28 cellular contexts compared by ENCODE assay signal in the genomic region with DNA sequence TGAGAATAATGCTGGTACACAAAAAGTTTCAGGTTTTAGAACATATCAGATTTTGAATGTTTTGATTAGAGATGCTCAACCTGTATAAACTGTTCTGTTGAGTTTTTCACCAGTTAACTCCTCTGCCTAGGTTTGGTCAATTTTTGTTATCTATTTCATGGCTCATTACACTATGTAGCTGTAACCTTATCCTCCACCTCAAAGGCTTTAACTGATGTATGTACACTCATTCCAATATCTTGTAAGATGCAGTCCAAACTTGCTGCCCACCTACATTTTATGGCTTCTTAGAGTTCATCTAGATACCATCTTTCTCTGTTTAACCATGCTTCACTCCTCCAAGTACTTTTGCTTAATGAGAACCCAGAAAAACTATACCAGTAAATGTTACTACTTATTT.
DNase-seq lines count a peak whose midpoint lies in the region; ATAC-seq and TF ChIP-seq lines count a peak whose summit lies in the region.
"Had no signal": no experiment of that assay in that cellular context is flagged by ENCODE, and none has a peak within 500 bp of the region (broad histone marks: within the 10 kb centered on the region; RNA-seq: fewer than 3 reads in every experiment).

No MANE protein-coding gene starts in this region.

- H3K9me3 Mint-ChIP-seq in endothelial cell (ENCODE audit: unreplicated experiment): no peaks in the 10 kb centered on the region
- H3K9me3 Mint-ChIP-seq in GM23338: no peaks in the 10 kb centered on the region
- H3K9me3 Mint-ChIP-seq: naive B cell; T-helper 2 cell treated with Interferon-gamma antibody and Interleukin-4, amounts not matched to agents 5 μg/mL and 100 μg/mL, for 36 hours had no signal

- no peak overlapping the region for H4K5ac ChIP-seq in mesendoderm (ENCODE audit: low read length)

- H3K9ac ChIP-seq in mesendoderm (ENCODE audit: low read length): no peak overlapping the region

- no peak overlapping the region for H2AFZ ChIP-seq in GM23338

- H3K4me2 ChIP-seq in mesendoderm (ENCODE audit: low read length) (no peak overlapping the region), GM23338 (no peak overlapping the region)

- POLR2A ChIA-PET in HEK293 (lab: Yijun Ruan, JAX): interaction anchor here (1.0 kb wide), 1 partner anchor 46 kb away, joined by 4 read pairs; no protein-coding TSS in a partner anchor

- CTCF ChIA-PET in HEK293 (lab: Yijun Ruan, JAX): interaction anchor here (0.6 to 1.4 kb wide), 2 partner anchors 81 to 126 kb away, joined by 3 to 10 read pairs; no protein-coding TSS in a partner anchor

- no peaks in the 10 kb centered on the region for H3K27me3 ChIP-seq in RWPE2 (ENCODE audit: insufficient read depth, poor library complexity, severe bottlenecking)
- H3K27me3 ChIP-seq in sigmoid colon: no peaks in the 10 kb centered on the region
- no peaks in the 10 kb centered on the region for H3K27me3 ChIP-seq in mesendoderm (ENCODE audit: insufficient read depth, low read length, poor library complexity)
- no peaks in the 10 kb centered on the region for H3K27me3 ChIP-seq in GM23338 (ENCODE audit: insufficient read depth)
- H3K27me3 ChIP-seq: esophagus squamous epithelium, ovary, spleen, upper lobe of right lung had no signal

- H3K4me1 ChIP-seq in HEK293 (ENCODE audit: control insufficient read depth, insufficient read depth, low read length) (peaks cover 44% of the 10 kb centered on the region), RWPE2 (ENCODE audit: insufficient read depth, poor library complexity, severe bottlenecking) (peaks cover 2% of the 10 kb centered on the region), sigmoid colon (peaks cover 0 to 18% (median 12%) of the 10 kb centered on the region in 4 donors), mesendoderm (ENCODE audit: control insufficient read depth, low read depth, low read length) (no peaks in the 10 kb centered on the region), GM23338 (ENCODE audit: insufficient read depth) (peaks cover 6% of the 10 kb centered on the region; the same call in 1 of the 2 replicates)
- H3K4me1 ChIP-seq: Caco-2, esophagus squamous epithelium had no signal

- no peak for TF ChIP-seq POLR2A in sigmoid colon (IDR thresholded peaks at IDR 0.05)

- DNase-seq in RWPE2 (ENCODE audit: low spot score): no peak
- no peak for DNase-seq in endothelial cell (ENCODE audit: low spot score)
- no peak for DNase-seq in sigmoid colon
- no peak for DNase-seq in mesendoderm
- DNase-seq in left cardiac atrium: no peak
- no peak for DNase-seq in GM23338 (ENCODE audit: low spot score)
- DNase-seq: activated CD4-positive, alpha-beta T cell treated with anti-CD3 and anti-CD28 coated beads for 48 hours; activated CD8-positive, alpha-beta memory T cell treated with anti-CD3 and anti-CD28 coated beads for 24 hours; activated effector memory CD4-positive, alpha-beta T cell treated with Interleukin-2 at 50 U/mL for 16 hours; aorta; Caco-2; caudate nucleus; DND-41; esophagus squamous epithelium; KG1; naive B cell; NCI-H1417; NCI-H2081; NCI-H345; NCI-H748 treated with DMSO at 0.1 percent for 48 hours; ovary; spleen; substantia nigra; upper lobe of right lung had no signal

- H3K23ac ChIP-seq in mesendoderm (ENCODE audit: low read length): no peak overlapping the region

- intact Hi-C loops in sigmoid colon (cut with DNase I): no loop called here
- intact Hi-C loops in left cardiac atrium (cut with DNase I): no loop called here

- H3K4me1 Mint-ChIP-seq in endothelial cell (ENCODE audit: unreplicated experiment) (peaks cover 8% of the 10 kb centered on the region), GM23338 (peaks cover 9% of the 10 kb centered on the region; the same call in 2 of the 3 replicates)

- no peak overlapping the region for H3K4ac ChIP-seq in mesendoderm (ENCODE audit: low read depth, low read length)

- H3K27ac Mint-ChIP-seq in endothelial cell (ENCODE audit: unreplicated experiment) (peak overlapping the region; percentile 90), GM23338 (no peak overlapping the region)
- H3K27ac Mint-ChIP-seq: activated naive CD8-positive, alpha-beta T cell; T-helper 2 cell treated with Interferon-gamma antibody and Interleukin-4, amounts not matched to agents 5 μg/mL and 100 μg/mL, for 36 hours had no signal

- no peak overlapping the region for H3K18ac ChIP-seq in mesendoderm (ENCODE audit: low read length)

- peaks cover 4% of the 10 kb centered on the region for H3K79me1 ChIP-seq in mesendoderm (ENCODE audit: low read length)

- H4K8ac ChIP-seq in mesendoderm (ENCODE audit: low read depth, low read length): no peak overlapping the region

- H3F3A ChIP-seq in GM23338 (replicated peaks; ENCODE audit: low read depth): no peaks in the 10 kb centered on the region

- H2BK5ac ChIP-seq in mesendoderm (ENCODE audit: low read length): no peak overlapping the region

- H4K20me1 ChIP-seq in GM23338 (replicated peaks; ENCODE audit: insufficient read depth): peaks cover 6% of the 10 kb centered on the region; the same call in 1 of the 2 replicates

- H3K79me2 ChIP-seq in mesendoderm (ENCODE audit: control insufficient read depth, insufficient read depth, low read length) (no peaks in the 10 kb centered on the region), GM23338 (replicated peaks; ENCODE audit: insufficient read depth) (peaks cover 22% of the 10 kb centered on the region)

- H3K27ac ChIP-seq in HEK293 (ENCODE audit: extremely low read depth, low read depth, low read length) (no peak overlapping the region), RWPE2 (ENCODE audit: poor library complexity, severe bottlenecking) (no peak overlapping the region), sigmoid colon (peak overlapping the region in 3 of 4 donors; percentile 4 to 42 (median 21)), mesendoderm (ENCODE audit: low read depth, low read length) (no peak overlapping the region), GM23338 (ENCODE audit: low read depth) (no peak overlapping the region)
- H3K27ac ChIP-seq: C4-2B, esophagus squamous epithelium, ovary, spleen, upper lobe of right lung had no signal

- no peaks in the 10 kb centered on the region for H3K27me3 Mint-ChIP-seq in endothelial cell (ENCODE audit: unreplicated experiment)
- H3K27me3 Mint-ChIP-seq in GM23338 (ENCODE audit: insufficient read depth, low read depth, poor library complexity): peaks cover 3% of the 10 kb centered on the region
- H3K27me3 Mint-ChIP-seq: activated naive CD8-positive, alpha-beta T cell; naive B cell had no signal

- peaks cover 3% of the 10 kb centered on the region for H3K36me3 Mint-ChIP-seq in endothelial cell (ENCODE audit: low read depth, unreplicated experiment)
- H3K36me3 Mint-ChIP-seq in GM23338 (ENCODE audit: low read depth): no peaks in the 10 kb centered on the region
- H3K36me3 Mint-ChIP-seq: naive B cell had no signal

- H3K4me3 ChIP-seq in HEK293 (ENCODE audit: low read depth, low read length) (no peak overlapping the region), RWPE2 (ENCODE audit: severe bottlenecking) (no peak overlapping the region), sigmoid colon (no peak overlapping the region), mesendoderm (ENCODE audit: low read length) (no peak overlapping the region), GM23338 (no peak overlapping the region)
- H3K4me3 ChIP-seq: esophagus squamous epithelium, ovary, spleen, upper lobe of right lung had no signal

- no peak overlapping the region for H2BK120ac ChIP-seq in mesendoderm (ENCODE audit: low read depth, low read length)

- ATAC-seq in RWPE2 (ENCODE audit: low read depth) (peak; percentile 17; the same call in 1 of the 3 replicates), left cardiac atrium (no peak), GM23338 (no peak)
- ATAC-seq: upper lobe of right lung had no signal

- H3K36me3 ChIP-seq in HEK293 (ENCODE audit: control insufficient read depth in 2 of 2, insufficient read depth in 1 of 2, low read length in 2 of 2) (peaks cover 0 to 10% of the 10 kb centered on the region in 2 experiments; a peak in 1 of 3 replicates), RWPE2 (ENCODE audit: low read depth) (peaks cover 11% of the 10 kb centered on the region; the same call in 1 of the 2 replicates), sigmoid colon (no peaks in the 10 kb centered on the region), mesendoderm (ENCODE audit: control insufficient read depth, insufficient read depth, low read length) (no peaks in the 10 kb centered on the region), GM23338 (ENCODE audit: insufficient read depth) (no peaks in the 10 kb centered on the region)
- H3K36me3 ChIP-seq: ovary, upper lobe of right lung had no signal

- TF ChIP-seq CTCF in HEK293 (tag by site-specific recombination; IDR thresholded peaks at IDR 0.05) (no peak), RWPE2 (IDR thresholded peaks at IDR 0.05; ENCODE audit: poor library complexity, severe bottlenecking) (no peak), endothelial cell (IDR thresholded peaks at IDR 0.05; ENCODE audit: unreplicated experiment) (no peak), sigmoid colon (IDR thresholded peaks at IDR 0.05) (no peak), GM23338 (conservative IDR thresholded peaks at IDR 0.05; ENCODE audit: low read depth in 2 of 2) (no peak)

- H3K56ac ChIP-seq in mesendoderm (ENCODE audit: low read length): no peak overlapping the region

- H2AK5ac ChIP-seq in mesendoderm (ENCODE audit: low read length): no peak overlapping the region

- H3K9me2 ChIP-seq in GM23338 (ENCODE audit: insufficient read depth): no peaks in the 10 kb centered on the region

- H2BK15ac ChIP-seq in mesendoderm (replicated peaks; ENCODE audit: low read depth): no peak overlapping the region

- H3K4me3 Mint-ChIP-seq in endothelial cell (ENCODE audit: unreplicated experiment) (no peak overlapping the region), GM23338 (no peak overlapping the region)
- H3K4me3 Mint-ChIP-seq: activated naive CD8-positive, alpha-beta T cell; naive B cell; T-helper 2 cell treated with Interferon-gamma antibody and Interleukin-4, amounts not matched to agents 5 μg/mL and 100 μg/mL, for 36 hours had no signal

- no peaks in the 10 kb centered on the region for H3K9me3 ChIP-seq in HEK293 (ENCODE audit: control insufficient read depth, insufficient read depth, low read depth, low read length)
- no peaks in the 10 kb centered on the region for H3K9me3 ChIP-seq in RWPE2 (ENCODE audit: severe bottlenecking)
- H3K9me3 ChIP-seq in sigmoid colon: no peaks in the 10 kb centered on the region
- H3K9me3 ChIP-seq: Caco-2, esophagus squamous epithelium, ovary, spleen, upper lobe of right lung had no signal

- no peak for TF ChIP-seq EP300 in sigmoid colon (IDR thresholded peaks at IDR 0.05)

TF ChIP-seq in GM23338, 12 proteins besides CTCF, POLR2A, EP300 and RAD21 (continues in another document):
- no peak for TF ChIP-seq EZH2 (IDR thresholded peaks at IDR 0.05; ENCODE audit: low read depth, unreplicated experiment)
- TF ChIP-seq ZNF331 (CRISPR knock-in tag; IDR thresholded peaks at IDR 0.05; ENCODE audit: low read depth): no peak
- no peak for TF ChIP-seq POLR2AphosphoS5 (IDR thresholded peaks at IDR 0.05; ENCODE audit: low read depth)
- no peak for TF ChIP-seq STAT1 (IDR thresholded peaks at IDR 0.05; ENCODE audit: unreplicated experiment)

Comparison
In these comparisons a context has a peak if more than half of its experiments do, and no peak if none do; other contexts are left out.
1. H3K27ac ChIP-seq: peak in sigmoid colon (3 of 4); none in HEK293 (single experiment), RWPE2 (single experiment), mesendoderm (single experiment) and GM23338 (single experiment).